Comparison of ENCODE assay signal across 1 cellular context in genomic region chr19:43562698-43563241, GRCh38.
TF ChIP-seq lines count a peak whose summit lies in the region.

No MANE protein-coding gene starts in this region.

TF ChIP-seq in IMR-90, 13 proteins besides CTCF, POLR2A, EP300 and RAD21 (continued from another document):
- no peak for TF ChIP-seq CEBPB (IDR thresholded peaks at IDR 0.05; ENCODE audit: low read depth, low read length)
- TF ChIP-seq MAFK (IDR thresholded peaks at IDR 0.05; ENCODE audit: low read depth, low read length) = no peak
